8 cellular contexts compared by ENCODE assay signal in genomic region chr10:28381903-28382347, GRCh38.
DNase-seq lines count a peak whose midpoint lies in the region; ATAC-seq and TF ChIP-seq lines count a peak whose summit lies in the region.

No MANE protein-coding gene starts in this region.

- H3K4me1 Mint-ChIP-seq in chondrocyte (ENCODE audit: low read depth) = peaks cover 17% of the 10 kb centered on the region

- H3K4me3 Mint-ChIP-seq in chondrocyte (ENCODE audit: unreplicated experiment) = no peak overlapping the region

- H3K4me3 ChIP-seq in AG04449 (ENCODE audit: low read depth, low read length) = no peak overlapping the region

- H3K27ac Mint-ChIP-seq in chondrocyte (ENCODE audit: unreplicated experiment) = peak overlapping the region; percentile 55

- H3K9me3 Mint-ChIP-seq in chondrocyte (ENCODE audit: low read depth) = no peaks in the 10 kb centered on the region

- peak; percentile 65 for DNase-seq in AG04449 (ENCODE audit: low read depth, low spot score)
- peak; percentile 8 for DNase-seq in NCI-H446 treated with DMSO at 0.1 percent for 48 hours (lab: John Stamatoyannopoulos, UW)
- DNase-seq in activated CD4-positive, alpha-beta T cell treated with anti-CD3 and anti-CD28 coated beads for 24 hours (ENCODE audit: low read depth in 2 of 2) = peak; percentile 78
- DNase-seq in chondrocyte (ENCODE audit: low spot score) = no peak
- peak; percentile 76 for DNase-seq in left lobe of liver (ENCODE audit: low spot score)
- DNase-seq in stimulated activated CD4-positive, alpha-beta T cell treated with anti-CD3 and anti-CD28 coated beads, Interleukin-4, amount 100 ng/mL, for 48 hours (ENCODE audit: low read depth in 2 of 2) = peak; percentile 74 to 87

- TF ChIP-seq CTCF in AG04449 (IDR thresholded peaks at IDR 0.05; ENCODE audit: insufficient read depth, low read length, missing control alignments) (peak; percentile 78), chondrocyte (IDR thresholded peaks at IDR 0.05) (peak; percentile 98)

- CTCF ChIA-PET in AG04449 (lab: Yijun Ruan, JAX) = interaction anchor here (0.6 to 10.2 kb wide), 47 partner anchors 9 to 1012 kb away, joined by 3 to 399 read pairs (median 4); partner anchors contain the start of gene MPP7

- POLR2A ChIA-PET in AG04449 (lab: Yijun Ruan, JAX) = no interaction called here

- ATAC-seq in GM18867 (IDR thresholded peaks at IDR 0.05; ENCODE audit: unreplicated experiment) = peak; percentile 84
- ATAC-seq in HG03354 (IDR thresholded peaks at IDR 0.05; ENCODE audit: poor library complexity, severe bottlenecking, unreplicated experiment) = peak; percentile 93
- peak; percentile 99 for ATAC-seq in left lobe of liver

- peaks cover 1% of the 10 kb centered on the region for H3K27me3 Mint-ChIP-seq in chondrocyte (ENCODE audit: low read depth)

- H3K36me3 Mint-ChIP-seq in chondrocyte (ENCODE audit: low read depth) = peaks cover 2% of the 10 kb centered on the region
